Comparison of ENCODE assay signal across 15 cellular contexts in the genomic region with DNA sequence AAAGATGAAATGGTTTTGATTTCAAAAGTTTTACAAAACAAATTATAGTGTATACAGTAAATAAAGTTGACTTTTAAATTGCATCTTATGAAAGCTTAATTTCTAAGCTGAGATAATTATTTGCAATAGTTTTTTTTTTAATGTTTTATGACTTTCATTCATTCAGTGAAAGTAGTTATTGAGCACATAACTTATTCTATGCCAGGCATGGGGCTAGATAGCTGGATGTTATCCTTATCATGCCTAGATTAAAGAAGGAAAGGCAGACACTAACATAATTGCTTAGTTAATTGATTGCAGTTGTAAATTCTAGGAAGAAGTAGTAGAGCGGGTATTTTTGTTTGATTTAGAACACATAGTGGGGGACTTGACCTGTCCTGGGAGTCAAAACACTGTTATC.
DNase-seq lines count a peak whose midpoint lies in the region; ATAC-seq and TF ChIP-seq lines count a peak whose summit lies in the region.
"Had no signal": no experiment of that assay in that cellular context is flagged by ENCODE, and none has a peak within 500 bp of the region (broad histone marks: within the 10 kb centered on the region; RNA-seq: fewer than 3 reads in every experiment).

No MANE protein-coding gene starts in this region.

- no peaks in the 10 kb centered on the region for H3K9me3 ChIP-seq in left ventricle myocardium inferior (replicated peaks)
- H3K9me3 ChIP-seq in right cardiac atrium (ENCODE audit: control insufficient read depth, low read length) = no peaks in the 10 kb centered on the region
- H3K9me3 ChIP-seq in lung (ENCODE audit: control insufficient read depth in 2 of 2, insufficient read depth in 1 of 2, low read length in 1 of 2) = no peaks in the 10 kb centered on the region
- H3K9me3 ChIP-seq in vagina = no peaks in the 10 kb centered on the region

- 90% methylated on average over 1 of the region's 1 CpG for WGBS in right cardiac atrium
- WGBS in lung, 2 donors = 71 to 73% methylated on average over 1 of the region's 1 CpG

- peak overlapping the region; percentile 32 for H3K27ac ChIP-seq in left ventricle myocardium inferior (replicated peaks)
- no peak overlapping the region for H3K27ac ChIP-seq in right cardiac atrium (ENCODE audit: low read length)
- H3K27ac ChIP-seq in lung (ENCODE audit: low read depth in 1 of 2, low read length in 1 of 2) = peak overlapping the region; percentile 29 to 84
- H3K27ac ChIP-seq in vagina = peak overlapping the region; percentile 21
- H3K27ac ChIP-seq: cardiac muscle cell, SK-N-MC had no signal

- H3K4me3 ChIP-seq in left ventricle myocardium inferior (no peak overlapping the region), right cardiac atrium (ENCODE audit: low read length) (no peak overlapping the region), lung (no peak overlapping the region), vagina (no peak overlapping the region)
- H3K4me3 ChIP-seq: cardiac muscle cell, SK-N-MC had no signal

- H3K9me3 Mint-ChIP-seq in activated naive CD8-positive, alpha-beta T cell treated with anti-CD3 and anti-CD28 coated beads, Interleukin-2, amount 10 ng/mL, durations not matched to agents 7 days and 5 days = peaks cover 3% of the 10 kb centered on the region

- H3K27me3 ChIP-seq in left ventricle myocardium inferior (ENCODE audit: low read depth) (no peaks in the 10 kb centered on the region), right cardiac atrium (ENCODE audit: control insufficient read depth, insufficient read depth) (no peaks in the 10 kb centered on the region), lung (ENCODE audit: control insufficient read depth, insufficient read depth) (no peaks in the 10 kb centered on the region), vagina (no peaks in the 10 kb centered on the region)
- H3K27me3 ChIP-seq: cardiac muscle cell had no signal

- H3K36me3 Mint-ChIP-seq in activated naive CD8-positive, alpha-beta T cell treated with anti-CD3 and anti-CD28 coated beads, Interleukin-2, amount 10 ng/mL, durations not matched to agents 7 days and 5 days = peaks cover 32% of the 10 kb centered on the region

- H3K4me1 ChIP-seq in left ventricle myocardium inferior = peaks cover 89% of the 10 kb centered on the region
- H3K4me1 ChIP-seq in right cardiac atrium (ENCODE audit: control insufficient read depth, insufficient read depth, low read length) = peaks cover 14% of the 10 kb centered on the region
- H3K4me1 ChIP-seq in lung (ENCODE audit: control insufficient read depth in 2 of 2, insufficient read depth in 2 of 2, low read length in 2 of 2) = peaks cover 18 to 40% of the 10 kb centered on the region in 2 donors
- H3K4me1 ChIP-seq in vagina = peaks cover 70% of the 10 kb centered on the region

- ATAC-seq in right cardiac atrium (no peak), lung (ENCODE audit: insufficient read depth, low FRiP score) (no peak), GM21786 (IDR thresholded peaks at IDR 0.05; ENCODE audit: unreplicated experiment) (no peak)
- no peak for ATAC-seq in activated naive CD8-positive, alpha-beta T cell treated with anti-CD3 and anti-CD28 coated beads, Interleukin-2, amount 10 ng/mL, durations not matched to agents 7 days and 5 days (ENCODE audit: low read depth)

- peak overlapping the region; percentile 67 for H3K27ac Mint-ChIP-seq in activated naive CD8-positive, alpha-beta T cell treated with anti-CD3 and anti-CD28 coated beads, Interleukin-2, amount 10 ng/mL, durations not matched to agents 7 days and 5 days

- intact Hi-C loops in left ventricle myocardium inferior (cut with micrococcal nuclease) (no loop called here), right cardiac atrium (cut with DNase I) (no loop called here), vagina (cut with DNase I) (no loop called here)

- POLR2A ChIA-PET in activated naive CD8-positive, alpha-beta T cell treated with anti-CD3 and anti-CD28 coated beads, Interleukin-2, amount 10 ng/mL, durations not matched to agents 7 days and 5 days (lab: Charles Lee) = interaction anchor here (0.6 to 1.7 kb wide), 3 partner anchors 11 to 468 kb away, joined by 3 to 15 read pairs (median 3); no protein-coding TSS in a partner anchor

- no peak for TF ChIP-seq CTCF in left ventricle myocardium inferior (IDR thresholded peaks at IDR 0.05; ENCODE audit: borderline replicate concordance)
- TF ChIP-seq CTCF in lung (IDR thresholded peaks at IDR 0.05; ENCODE audit: control extremely low read depth, extremely low read depth) = no peak
- TF ChIP-seq CTCF in vagina (IDR thresholded peaks at IDR 0.05) = no peak

- no peaks in the 10 kb centered on the region for H3K36me3 ChIP-seq in left ventricle myocardium inferior
- H3K36me3 ChIP-seq in lung (ENCODE audit: control insufficient read depth in 2 of 2, insufficient read depth in 2 of 2, low read length in 2 of 2) = peaks cover 0 to 6% of the 10 kb centered on the region in 2 donors
- H3K36me3 ChIP-seq in vagina = no peaks in the 10 kb centered on the region
- H3K36me3 ChIP-seq: cardiac muscle cell had no signal

- DNase-seq in left ventricle myocardium inferior = no peak
- DNase-seq in right cardiac atrium = no peak
- DNase-seq in activated naive CD8-positive, alpha-beta T cell treated with anti-CD3 and anti-CD28 coated beads, Interleukin-2, amount 10 ng/mL, durations not matched to agents 7 days and 5 days = no peak
- no peak for DNase-seq in lung (ENCODE audit: low spot score)
- DNase-seq in vagina (ENCODE audit: extremely low spot score in 2 of 2) = no peak
- DNase-seq in DMS53 treated with DMSO at 0.1 percent for 48 hours (lab: John Stamatoyannopoulos, UW; ENCODE audit: unreplicated experiment) = no peak
- no peak for DNase-seq in MV-4-11 (lab: John Stamatoyannopoulos, UW)
- DNase-seq: AML-193; MM.1S; NCI-H2107; occipital lobe; stimulated activated CD8-positive, alpha-beta memory T cell treated with anti-CD3 and anti-CD28 coated beads, Interleukin-4, amount 100 ng/mL, for 48 hours had no signal

- H3K27me3 Mint-ChIP-seq in activated naive CD8-positive, alpha-beta T cell treated with anti-CD3 and anti-CD28 coated beads, Interleukin-2, amount 10 ng/mL, durations not matched to agents 7 days and 5 days = no peaks in the 10 kb centered on the region

- H3K4me1 Mint-ChIP-seq in activated naive CD8-positive, alpha-beta T cell treated with anti-CD3 and anti-CD28 coated beads, Interleukin-2, amount 10 ng/mL, durations not matched to agents 7 days and 5 days = peaks cover 43% of the 10 kb centered on the region

- TF ChIP-seq POLR2A in vagina (IDR thresholded peaks at IDR 0.05) = no peak

- peak overlapping the region; percentile 3 for H3K4me3 Mint-ChIP-seq in activated naive CD8-positive, alpha-beta T cell treated with anti-CD3 and anti-CD28 coated beads, Interleukin-2, amount 10 ng/mL, durations not matched to agents 7 days and 5 days
